In genomic region chr14:58587271-58587670, GRCh38 we compare ENCODE assay signal across 24 cellular contexts. TPM values are rescaled to one million over a fixed set of nuclear protein-coding genes. Genes with fewer than 3 reads are reported as not detected.
DNase-seq lines count a peak whose midpoint lies in the region; ATAC-seq, FAIRE-seq and TF ChIP-seq lines count a peak whose summit lies in the region.
"Had no signal": no experiment of that assay in that cellular context is flagged by ENCODE, and none has a peak within 500 bp of the region (broad histone marks: within the 10 kb centered on the region; RNA-seq: fewer than 3 reads in every experiment).

No MANE protein-coding gene starts in this region.

- DNase-seq in GM04504 (ENCODE audit: low read depth) (peak; percentile 54), adrenal gland (peak in 6 of 7 donors; percentile 24 to 51 (median 33)), fibroblast of peridontal ligament (ENCODE audit: extremely low read depth) (peak; percentile 77), urothelium cell line (ENCODE audit: low spot score) (no peak), left ventricle myocardium superior (no peak), GM10266 (ENCODE audit: extremely low spot score) (no peak)
- no peak for DNase-seq in CD4-positive, alpha-beta memory T cell
- DNase-seq: activated CD4-positive, alpha-beta T cell treated with anti-CD3 and anti-CD28 coated beads for 1 hour; activated naive CD8-positive, alpha-beta T cell treated with anti-CD3 and anti-CD28 coated beads, Interleukin-2, amount 10 ng/mL, durations not matched to agents 7 days and 5 days; cerebellar nuclear complex; DMS 273 treated with DMSO at 0.1 percent for 48 hours; left cardiac atrium; NCI-H526; SHP77; stimulated activated CD4-positive, alpha-beta T cell treated with anti-CD3 and anti-CD28 coated beads, Interleukin-12 subunit alpha, Interleukin-12 subunit beta, amount 100 ng/mL, for 4 hours; testis had no signal

- H3K4me3 Mint-ChIP-seq in CD4-positive, alpha-beta memory T cell = no peak overlapping the region
- H3K4me3 Mint-ChIP-seq: activated naive CD8-positive, alpha-beta T cell treated with anti-CD3 and anti-CD28 coated beads, Interleukin-2, amount 10 ng/mL, durations not matched to agents 7 days and 5 days; activated T-helper 17 cell treated with anti-CD3 and anti-CD28 coated beads, Interleukin-2, amount 50 U/mL, for 72 hours; IgD-negative memory B cell; neural crest cell; T-helper 2 cell treated with Interferon-gamma antibody and Interleukin-4, amounts not matched to agents 5 μg/mL and 100 μg/mL, for 36 hours had no signal

- no peak for TF ChIP-seq POLR2A in adrenal gland (IDR thresholded peaks at IDR 0.05)

- FAIRE-seq in urothelium cell line (lab: Jason Lieb, UNC) = peak; percentile 53
- FAIRE-seq: frontal cortex, GM18507, H1 had no signal

- no peak overlapping the region for H3K27ac Mint-ChIP-seq in CD4-positive, alpha-beta memory T cell
- H3K27ac Mint-ChIP-seq: activated naive CD8-positive, alpha-beta T cell treated with anti-CD3 and anti-CD28 coated beads, Interleukin-2, amount 10 ng/mL, durations not matched to agents 7 days and 5 days; activated T-helper 17 cell treated with anti-CD3 and anti-CD28 coated beads, Interleukin-2, amount 50 U/mL, for 72 hours; IgD-negative memory B cell; T-helper 2 cell treated with Interferon-gamma antibody and Interleukin-4, amounts not matched to agents 5 μg/mL and 100 μg/mL, for 36 hours had no signal

- intact Hi-C loops in adrenal gland (cut with DNase I) = no loop called here
- intact Hi-C loops in left ventricle myocardium superior (cut with micrococcal nuclease) = no loop called here
- intact Hi-C loops in CD4-positive, alpha-beta memory T cell (cut with micrococcal nuclease) = no loop called here

- H3K9me3 Mint-ChIP-seq in CD4-positive, alpha-beta memory T cell = peaks cover 0 to 13% (median 5%) of the 10 kb centered on the region in 8 donors
- H3K9me3 Mint-ChIP-seq: T-helper 2 cell treated with Interferon-gamma antibody and Interleukin-4, amounts not matched to agents 5 μg/mL and 100 μg/mL, for 36 hours had no signal

- CTCF ChIA-PET in CD4-positive, alpha-beta memory T cell (lab: Charles Lee; ENCODE audit: partially characterized antibody) = no interaction called here

- WGBS in adrenal gland, 4 donors = 50 to 68% (median 59%) methylated on average over 1 of the region's 1 CpG

- H3K4me1 ChIP-seq in adrenal gland (replicated peaks in 1 of 2) = no peaks in the 10 kb centered on the region
- H3K4me1 ChIP-seq in CD4-positive, alpha-beta memory T cell (ENCODE audit: insufficient read depth, low read length) = no peaks in the 10 kb centered on the region
- H3K4me1 ChIP-seq: testis had no signal

- no peak overlapping the region for H3K27ac ChIP-seq in adrenal gland
- no peak overlapping the region for H3K27ac ChIP-seq in CD4-positive, alpha-beta memory T cell (ENCODE audit: low read depth, low read length)
- H3K27ac ChIP-seq: C4-2B, testis had no signal

- peaks cover 4 to 9% of the 10 kb centered on the region in 2 donors for H3K27me3 Mint-ChIP-seq in CD4-positive, alpha-beta memory T cell

- no peaks in the 10 kb centered on the region for H3K9me3 ChIP-seq in adrenal gland (replicated peaks in 1 of 3)
- no peaks in the 10 kb centered on the region for H3K9me3 ChIP-seq in CD4-positive, alpha-beta memory T cell (ENCODE audit: control insufficient read depth in 1 of 2, low read length in 2 of 2)
- H3K9me3 ChIP-seq: testis had no signal

- no peak for TF ChIP-seq CTCF in adrenal gland (IDR thresholded peaks at IDR 0.05)
- no peak for TF ChIP-seq CTCF in GM10266 (IDR thresholded peaks at IDR 0.05; ENCODE audit: control insufficient read depth, insufficient read depth, low read depth, missing control alignments)

- H3K36me3 Mint-ChIP-seq in CD4-positive, alpha-beta memory T cell = peaks cover 0 to 3% of the 10 kb centered on the region in 2 donors
- H3K36me3 Mint-ChIP-seq: activated naive CD8-positive, alpha-beta T cell treated with anti-CD3 and anti-CD28 coated beads, Interleukin-2, amount 10 ng/mL, durations not matched to agents 7 days and 5 days; IgD-negative memory B cell had no signal

- H3K4me3 ChIP-seq in adrenal gland = no peak overlapping the region
- no peak overlapping the region for H3K4me3 ChIP-seq in CD4-positive, alpha-beta memory T cell (ENCODE audit: low read length in 2 of 2)
- H3K4me3 ChIP-seq: testis had no signal

- ATAC-seq in left ventricle myocardium superior = no peak
- ATAC-seq: activated T-helper 17 cell treated with anti-CD3 and anti-CD28 coated beads, Interleukin-2, amount 50 U/mL, for 72 hours had no signal

- no peaks in the 10 kb centered on the region for H3K36me3 ChIP-seq in adrenal gland (replicated peaks in 1 of 2)
- H3K36me3 ChIP-seq in CD4-positive, alpha-beta memory T cell (ENCODE audit: insufficient read depth, low read length) = no peaks in the 10 kb centered on the region

- POLR2A ChIA-PET in CD4-positive, alpha-beta memory T cell (lab: Charles Lee; ENCODE audit: partially characterized antibody) = no interaction called here

- no peaks in the 10 kb centered on the region for H3K27me3 ChIP-seq in adrenal gland
- H3K27me3 ChIP-seq in CD4-positive, alpha-beta memory T cell (ENCODE audit: insufficient read depth, low read length) = no peaks in the 10 kb centered on the region
- H3K27me3 ChIP-seq: testis had no signal

- H3K4me1 Mint-ChIP-seq in CD4-positive, alpha-beta memory T cell = no peaks in the 10 kb centered on the region
- H3K4me1 Mint-ChIP-seq: activated naive CD8-positive, alpha-beta T cell treated with anti-CD3 and anti-CD28 coated beads, Interleukin-2, amount 10 ng/mL, durations not matched to agents 7 days and 5 days; IgD-negative memory B cell had no signal

RNA-seq across cellular contexts. Expression of gene DACT1, which starts 50.5 kb away (rescaled TPM):
- total RNA-seq in adrenal gland (10 to 100 TPM in 7 of 8 donors, 1 to 10 TPM in 1; 5.6 to 32.1 (median 14.3) TPM), left ventricle myocardium superior (2.2 TPM)
- 1 to 10 TPM; 2.9 to 5.3 (median 3.7) TPM for polyA plus RNA-seq in adrenal gland
- 1 to 10 TPM; 1.4 to 1.8 TPM for total RNA-seq in CD4-positive, alpha-beta memory T cell
- 1 to 10 TPM; 1.1 to 8.0 TPM for polyA plus RNA-seq in CD4-positive, alpha-beta memory T cell

Comparison
In these comparisons a context has a peak if more than half of its experiments do, and no peak if none do; other contexts are left out.
1. DNase-seq: peak in GM04504 (single experiment), adrenal gland (6 of 7) and fibroblast of peridontal ligament (single experiment); none in urothelium cell line (single experiment), left ventricle myocardium superior (single experiment), GM10266 (single experiment) and CD4-positive, alpha-beta memory T cell (0 of 5).